In genomic region chr7:102064361-102065025, GRCh38 we compare ENCODE assay signal across 9 cellular contexts.
DNase-seq lines count a peak whose midpoint lies in the region; ATAC-seq, FAIRE-seq and TF ChIP-seq lines count a peak whose summit lies in the region.
"Had no signal": no experiment of that assay in that cellular context is flagged by ENCODE, and none has a peak within 500 bp of the region (broad histone marks: within the 10 kb centered on the region; RNA-seq: fewer than 3 reads in every experiment).

No MANE protein-coding gene starts in this region.

- intact Hi-C loops in IMR-90 (cut with micrococcal nuclease), result no loop called here
- intact Hi-C loops in K562 (cut with micrococcal nuclease), result no loop called here
- intact Hi-C loops in lower lobe of right lung (cut with DNase I), result no loop called here

- in situ Hi-C loops in ACHN (cut with HindIII; ENCODE audit: low pct_ligation_motif_present, low pct_unique_long_range_greater_than_20kb, low sequenced_read_pairs), result no loop called here
- in situ Hi-C loops in IMR-90 (cut with MboI; ENCODE audit: low sequenced_read_pairs), result no loop called here
- in situ Hi-C loops in K562 (cut with MboI), result no loop called here

- no peak overlapping the region for H3K27ac ChIP-seq in IMR-90 (ENCODE audit: insufficient read depth, low read length)
- H3K27ac ChIP-seq in K562 (ENCODE audit: extremely low read depth, low read depth, low read length), result no peak overlapping the region
- peak overlapping the region; percentile 67 for H3K27ac ChIP-seq in lower lobe of right lung

- no peak overlapping the region for H2AK5ac ChIP-seq in IMR-90 (ENCODE audit: low read depth, low read length)

- TF ChIP-seq CTCF in IMR-90 (conservative IDR thresholded peaks at IDR 0.05; ENCODE audit: low read depth, low read length) (no peak), K562 (IDR thresholded peaks at IDR 0.05 in 2 of 3, conservative IDR thresholded peaks at IDR 0.05 in 1 of 3; ENCODE audit: insufficient read depth in 2 of 3, low read depth in 1 of 3, low read length in 3 of 3) (no peak), lower lobe of right lung (IDR thresholded peaks at IDR 0.05) (no peak)

- H3K4me2 ChIP-seq in IMR-90 (ENCODE audit: low read depth, low read length) (no peak overlapping the region), K562 (ENCODE audit: insufficient read depth, low read length) (no peak overlapping the region; the same call in 1 of the 2 replicates)

- no peak overlapping the region for H3K56ac ChIP-seq in IMR-90 (ENCODE audit: extremely low read depth, insufficient read depth, low read length)

- H4K8ac ChIP-seq in IMR-90 (ENCODE audit: low read depth in 2 of 2, low read length in 2 of 2), result 0 out of 4 replicates have a peak overlapping the region, but pooled peaks of 1 of the 2 experiments have one; percentile 0

- CTCF ChIA-PET in IMR-90 (lab: Yijun Ruan, JAX), result no interaction called here
- CTCF ChIA-PET in K562 (lab: Yijun Ruan, JAX; ENCODE audit: low intra/inter-chr PET ratio), result no interaction called here
- CTCF ChIA-PET in HEK293T (lab: Yijun Ruan, JAX), result no interaction called here

- H3K9me1 ChIP-seq in IMR-90 (ENCODE audit: insufficient read depth, low read length), result peaks cover 26% of the 10 kb centered on the region
- no peaks in the 10 kb centered on the region for H3K9me1 ChIP-seq in K562 (ENCODE audit: control insufficient read depth, insufficient read depth, low read length)

- H4K20me1 ChIP-seq in IMR-90 (ENCODE audit: insufficient read depth, low read length) (peaks cover 20% of the 10 kb centered on the region), K562 (replicated peaks; ENCODE audit: control insufficient read depth, insufficient read depth, low read length) (peaks cover 14% of the 10 kb centered on the region; the same call in 1 of the 2 replicates)

- 0 out of 2 replicates have a peak overlapping the region, but pooled peaks have one; percentile 45 for H3K23ac ChIP-seq in IMR-90 (ENCODE audit: low read depth, low read length)

- peak overlapping the region; percentile 22 for H2AK9ac ChIP-seq in IMR-90 (replicated peaks; ENCODE audit: low read depth, low read length, poor library complexity)

- TF ChIP-seq EP300 in K562 (IDR thresholded peaks at IDR 0.05; ENCODE audit: low read length), result no peak

- TF ChIP-seq RAD21 in IMR-90 (IDR thresholded peaks at IDR 0.05; ENCODE audit: low read length), result no peak
- TF ChIP-seq RAD21 in K562 (CRISPR knock-in tag; conservative IDR thresholded peaks at IDR 0.05 in 1 of 2, IDR thresholded peaks at IDR 0.05 in 1 of 2), result no peak

- POLR2A ChIA-PET in IMR-90 (lab: Charles Lee; ENCODE audit: unreplicated experiment) (no interaction called here), K562 (lab: Yijun Ruan, JAX) (interaction anchor here (0.6 to 1.9 kb wide), 4 partner anchors 9 to 243 kb away, joined by 3 to 6 read pairs (median 3); no protein-coding TSS in a partner anchor), HEK293T (lab: Yijun Ruan, JAX) (no interaction called here)

- peaks cover 9% of the 10 kb centered on the region for H3K4me1 ChIP-seq in IMR-90 (ENCODE audit: control insufficient read depth, insufficient read depth, low read length)
- H3K4me1 ChIP-seq in K562 (replicated peaks in 1 of 2; ENCODE audit: control insufficient read depth in 2 of 2, insufficient read depth in 2 of 2, low read length in 2 of 2), result peaks cover 19 to 21% of the 10 kb centered on the region in 2 experiments; a peak in 4 of 5 replicates
- H3K4me1 ChIP-seq in lower lobe of right lung, result peaks cover 18% of the 10 kb centered on the region

- no peak overlapping the region for H3K18ac ChIP-seq in IMR-90 (ENCODE audit: low read depth, low read length)

- H3K14ac ChIP-seq in IMR-90 (replicated peaks; ENCODE audit: low read depth, low read length), result no peak overlapping the region

- 93% methylated on average over 3 of the region's 12 CpGs; no CpG with 5 or more reads in 1 of the 2 experiments for WGBS in IMR-90 (ENCODE audit: extremely low coverage in 2 of 2, insufficient read length in 1 of 2), 2 experiments
- WGBS in K562 (ENCODE audit: insufficient coverage, low coverage, missing lambda C conversion rate), result 43% methylated on average over 12 of the region's 12 CpGs

- ATAC-seq in IMR-90 (ENCODE audit: low read depth), result peak; percentile 69
- peak; percentile 65 for ATAC-seq in K562
- ATAC-seq in lower lobe of right lung, result peak; percentile 66 to 84
- no peak for ATAC-seq in HG02852 (IDR thresholded peaks at IDR 0.05; ENCODE audit: unreplicated experiment)

- peak; percentile 43 for DNase-seq in ACHN
- peak; percentile 26 for DNase-seq in IMR-90
- peak in 2 of 4 experiments; percentile 34 to 36 for DNase-seq in K562 (ENCODE audit: extremely low read depth in 1 of 4, low spot score in 3 of 4)
- DNase-seq in lower lobe of right lung, result peak; percentile 58
- no peak for DNase-seq in HEK293T (ENCODE audit: extremely low spot score)
- no peak for DNase-seq in SHP77 (lab: John Stamatoyannopoulos, UW)
- no peak for DNase-seq in activated CD4-positive, alpha-beta T cell treated with anti-CD3 and anti-CD28 coated beads, Interleukin-2, amount 50 U/mL, for 4 hours
- DNase-seq: CD8-positive, alpha-beta memory T cell had no signal

- dilution Hi-C loops in IMR-90 (cut with HindIII; ENCODE audit: low sequenced_read_pairs, unreplicated experiment), result no loop called here

- H3K36me3 ChIP-seq in IMR-90 (ENCODE audit: control insufficient read depth, insufficient read depth, low read length), result 0 out of 2 replicates have a peak, but pooled peaks cover 3% of the 10 kb centered on the region
- H3K36me3 ChIP-seq in K562 (ENCODE audit: control insufficient read depth, insufficient read depth, low read length), result peaks cover 12% of the 10 kb centered on the region; the same call in 2 of the 3 replicates
- H3K36me3 ChIP-seq in lower lobe of right lung, result no peaks in the 10 kb centered on the region

- H4K91ac ChIP-seq in IMR-90 (ENCODE audit: insufficient read depth, low read depth, low read length), result peak overlapping the region; percentile 22; the same call in 1 of the 2 replicates

- no peak for FAIRE-seq in K562 (lab: Jason Lieb, UNC)

- H3K79me1 ChIP-seq in IMR-90 (ENCODE audit: low read depth in 1 of 2, low read length in 2 of 2), result peaks cover 27 to 48% of the 10 kb centered on the region in 2 experiments

- H2BK5ac ChIP-seq in IMR-90 (ENCODE audit: low read depth, low read length, poor library complexity, severe bottlenecking), result no peak overlapping the region

- peak overlapping the region; percentile 36; the same call in 1 of the 2 replicates for H3K4ac ChIP-seq in IMR-90 (ENCODE audit: low read depth, low read length)

- no peak overlapping the region for H4K5ac ChIP-seq in IMR-90 (ENCODE audit: low read depth, low read length)

- BruUV-seq in IMR-90 (replicated peaks; lab: Mats Ljungman, UMichigan) (no TSS peak), K562 (replicated peaks; lab: Mats Ljungman, UMichigan) (no TSS peak)

- no peaks in the 10 kb centered on the region for H3K9me3 ChIP-seq in IMR-90 (ENCODE audit: control insufficient read depth, insufficient read depth, low read length)
- H3K9me3 ChIP-seq in K562 (replicated peaks; ENCODE audit: control insufficient read depth, insufficient read depth, low read depth, low read length), result no peaks in the 10 kb centered on the region
- H3K9me3 ChIP-seq in lower lobe of right lung, result no peaks in the 10 kb centered on the region

- H2BK120ac ChIP-seq in IMR-90 (ENCODE audit: low read depth, low read length), result peak overlapping the region; percentile 41

- H2BK15ac ChIP-seq in IMR-90 (ENCODE audit: low read depth, low read length), result no peak overlapping the region

- H3K4me3 ChIP-seq in IMR-90 (ENCODE audit: insufficient read depth, low read depth, low read length) (no peak overlapping the region), K562 (no peak overlapping the region), lower lobe of right lung (no peak overlapping the region)

- H2BK20ac ChIP-seq in IMR-90 (ENCODE audit: low read depth, low read length), result no peak overlapping the region

- H3K79me2 ChIP-seq in K562 (ENCODE audit: control insufficient read depth, insufficient read depth, low read length), result peaks cover 13% of the 10 kb centered on the region

- TF ChIP-seq POLR2A in IMR-90 (IDR thresholded peaks at IDR 0.05; ENCODE audit: low read depth, low read length), result no peak
- no peak for TF ChIP-seq POLR2A in K562 (conservative IDR thresholded peaks at IDR 0.05)

- H3K27me3 ChIP-seq in IMR-90 (ENCODE audit: control insufficient read depth, insufficient read depth, low read length) (no peaks in the 10 kb centered on the region), K562 (ENCODE audit: control insufficient read depth in 2 of 2, insufficient read depth in 2 of 2, low read length in 2 of 2) (no peaks in the 10 kb centered on the region), lower lobe of right lung (ENCODE audit: low read depth) (no peaks in the 10 kb centered on the region)

- H2AFZ ChIP-seq in IMR-90 (replicated peaks; ENCODE audit: low read length, poor library complexity) (no peak overlapping the region), K562 (ENCODE audit: low read depth, low read length) (no peak overlapping the region)

- H3K9ac ChIP-seq in IMR-90 (ENCODE audit: low read depth, low read length) (no peak overlapping the region), K562 (ENCODE audit: insufficient read depth in 1 of 2, low read depth in 2 of 2, low read length in 2 of 2) (peak overlapping the region in 1 of 2 experiments; percentile 23; a peak in 2 of 4 replicates)

TF ChIP-seq in IMR-90, 13 proteins besides CTCF, POLR2A, EP300 and RAD21 (continues in another document):
- TF ChIP-seq FOS (IDR thresholded peaks at IDR 0.05; ENCODE audit: low read depth, low read length), result no peak

TF ChIP-seq in K562, 482 proteins besides CTCF, POLR2A, EP300 and RAD21:
- TF ChIP-seq LCOR (CRISPR knock-in tag; IDR thresholded peaks at IDR 0.05) (peak; percentile 35; the same call in 1 of the 2 replicates), PURB (CRISPR knock-in tag; IDR thresholded peaks at IDR 0.05; ENCODE audit: low read depth) (no peak), NFIC (IDR thresholded peaks at IDR 0.05) (peak; percentile 49; the same call in 1 of the 2 replicates)
TF ChIP-seq in K562: peak in this region for 2.

TF ChIP-seq in HEK293T, 16 proteins besides CTCF, POLR2A, EP300 and RAD21:
- no peak for TF ChIP-seq HDGF (IDR thresholded peaks at IDR 0.05; ENCODE audit: borderline replicate concordance)

Comparison
In these comparisons a context has a peak if more than half of its experiments do, and no peak if none do; other contexts are left out.
1. DNase-seq: peak in ACHN (single experiment), IMR-90 (single experiment) and lower lobe of right lung (single experiment); none in HEK293T (single experiment), SHP77 (0 of 2) and activated CD4-positive, alpha-beta T cell treated with anti-CD3 and anti-CD28 coated beads, Interleukin-2, amount 50 U/mL, for 4 hours (0 of 2).